ENCODE assay signal across 22 cellular contexts in the genomic region with DNA sequence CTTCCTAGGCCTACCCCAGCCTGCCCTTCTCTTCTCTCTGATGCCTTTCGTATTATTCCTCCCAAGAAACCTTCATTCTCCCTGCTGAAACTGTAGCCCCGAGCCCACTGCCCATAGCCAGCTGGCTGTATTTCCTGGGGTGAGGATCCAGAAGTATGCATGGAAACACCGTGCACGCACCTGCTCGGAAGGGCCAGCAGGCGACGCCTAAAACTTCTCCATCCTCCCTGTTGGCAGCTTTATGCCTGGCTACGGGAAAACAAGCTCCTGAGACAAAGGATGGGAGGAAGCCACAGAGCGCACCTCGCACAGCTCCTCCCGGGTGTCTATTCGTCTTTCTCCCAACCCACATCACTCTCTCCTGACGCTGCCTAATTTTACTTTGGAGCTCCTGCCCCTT.
DNase-seq lines count a peak whose midpoint lies in the region; ATAC-seq, FAIRE-seq and TF ChIP-seq lines count a peak whose summit lies in the region.
"Had no signal": no experiment of that assay in that cellular context is flagged by ENCODE, and none has a peak within 500 bp of the region (broad histone marks: within the 10 kb centered on the region; RNA-seq: fewer than 3 reads in every experiment).

No MANE protein-coding gene starts in this region.

- no peaks in the 10 kb centered on the region for H3K36me3 ChIP-seq in right atrium auricular region
- H3K36me3 ChIP-seq in heart right ventricle, result no peaks in the 10 kb centered on the region
- H3K36me3 ChIP-seq in astrocyte (ENCODE audit: insufficient read depth, low read length), result no peaks in the 10 kb centered on the region
- no peaks in the 10 kb centered on the region for H3K36me3 ChIP-seq in A673 (ENCODE audit: insufficient read depth, low read length, poor library complexity, severe bottlenecking)
- H3K36me3 ChIP-seq: ovary, upper lobe of left lung had no signal

- H3K27me3 Mint-ChIP-seq in astrocyte (ENCODE audit: low read depth, unreplicated experiment), result peaks cover 20% of the 10 kb centered on the region
- H3K27me3 Mint-ChIP-seq in mesothelial cell of epicardium (ENCODE audit: low read depth), result peaks cover 4% of the 10 kb centered on the region

- H3K4me2 ChIP-seq in astrocyte (ENCODE audit: low read length), result no peak overlapping the region

- H3K4me3 Mint-ChIP-seq in astrocyte (ENCODE audit: unreplicated experiment) (peak overlapping the region; percentile 61), mesothelial cell of epicardium (peak overlapping the region; percentile 85)

- 86 to 90% methylated on average over 13 of the region's 13 CpGs for WGBS in heart right ventricle, 2 donors

- no peak for ATAC-seq in heart right ventricle

- H3K79me2 ChIP-seq in astrocyte (ENCODE audit: insufficient read depth, low read length), result no peaks in the 10 kb centered on the region

- H2AFZ ChIP-seq in astrocyte (ENCODE audit: low read depth, low read length), result no peak overlapping the region

- intact Hi-C loops in heart right ventricle (cut with DNase I), result loop anchor here in 1 of 10 donors (10.0 kb wide), 1 partner anchor 1279 kb away; no protein-coding TSS in a partner anchor
- intact Hi-C loops in A673 (cut with micrococcal nuclease; ENCODE audit: unreplicated experiment), result no loop called here

- H3K4me3 ChIP-seq in right atrium auricular region, result no peak overlapping the region
- H3K4me3 ChIP-seq in heart right ventricle, result no peak overlapping the region
- no peak overlapping the region for H3K4me3 ChIP-seq in astrocyte (ENCODE audit: insufficient read depth, low read depth, low read length)
- H3K4me3 ChIP-seq in A673 (ENCODE audit: low read depth, low read length, poor library complexity, severe bottlenecking), result no peak overlapping the region

- H3K27me3 ChIP-seq in right atrium auricular region, result no peaks in the 10 kb centered on the region
- H3K27me3 ChIP-seq in heart right ventricle, result peaks cover 0 to 23% (median 0%) of the 10 kb centered on the region in 7 donors
- H3K27me3 ChIP-seq in astrocyte (ENCODE audit: insufficient read depth, low read length), result peaks cover 4% of the 10 kb centered on the region
- H3K27me3 ChIP-seq in A673 (replicated peaks; ENCODE audit: insufficient read depth, low read depth, low read length, poor library complexity), result no peaks in the 10 kb centered on the region
- H3K27me3 ChIP-seq: ovary, upper lobe of left lung had no signal

- DNase-seq in right atrium auricular region (ENCODE audit: low spot score), result peak; percentile 40
- no peak for DNase-seq in heart right ventricle
- DNase-seq in astrocyte (ENCODE audit: low read depth), result no peak
- DNase-seq in mesothelial cell of epicardium (ENCODE audit: low spot score in 2 of 2, unreplicated experiment in 2 of 2), result no peak
- DNase-seq in NCI-H748 (lab: John Stamatoyannopoulos, UW; ENCODE audit: unreplicated experiment), result no peak
- DNase-seq in EL, result no peak
- no peak for DNase-seq in A673 (ENCODE audit: low spot score)
- DNase-seq in stimulated activated CD4-positive, alpha-beta T cell treated with anti-CD3 and anti-CD28 coated beads, Interleukin-4, amount 100 ng/mL, for 24 hours, result no peak
- DNase-seq: cerebellar nuclear complex, midbrain, NCI-H2081, SW 1271 had no signal

- H3K9ac ChIP-seq in astrocyte (ENCODE audit: low read length), result no peak overlapping the region
- H3K9ac ChIP-seq: KMS-11 had no signal

- no peaks in the 10 kb centered on the region for H3K36me3 Mint-ChIP-seq in astrocyte (ENCODE audit: low read depth, unreplicated experiment)
- H3K36me3 Mint-ChIP-seq in mesothelial cell of epicardium, result peaks cover 5% of the 10 kb centered on the region

- POLR2A ChIA-PET in A673 (lab: Charles Lee; ENCODE audit: low non-redundant PET), result no interaction called here

- no peak overlapping the region for H3K27ac Mint-ChIP-seq in astrocyte (ENCODE audit: unreplicated experiment)
- peak overlapping the region; percentile 95 for H3K27ac Mint-ChIP-seq in mesothelial cell of epicardium
- H3K27ac Mint-ChIP-seq: activated CD8-positive, alpha-beta T cell treated with anti-CD3 and anti-CD28 coated beads for 36 hours; activated T-cell treated with anti-CD3 and anti-CD28 coated beads, Interleukin-2, amount 50 U/mL, for 72 hours; stimulated activated naive CD8-positive, alpha-beta T cell treated with anti-CD3 and anti-CD28 coated beads, Interleukin-15, Interleukin-2, amounts not matched to agents 100 ng/mL and 50 ng/mL, for 24 hours had no signal

- TF ChIP-seq CTCF in right atrium auricular region (IDR thresholded peaks at IDR 0.05) (no peak), heart right ventricle (IDR thresholded peaks at IDR 0.05) (no peak), astrocyte (IDR thresholded peaks at IDR 0.05; ENCODE audit: insufficient read depth, low read depth, low read length) (no peak), mesothelial cell of epicardium (IDR thresholded peaks at IDR 0.05; ENCODE audit: unreplicated experiment) (no peak), A673 (conservative IDR thresholded peaks at IDR 0.05; ENCODE audit: low read depth, low read length) (no peak)

- H3K4me1 ChIP-seq in right atrium auricular region (peaks cover 0 to 5% of the 10 kb centered on the region in 2 donors), heart right ventricle (peaks cover 0 to 23% (median 7%) of the 10 kb centered on the region in 9 donors), astrocyte (ENCODE audit: insufficient read depth, low read length) (peaks cover 7% of the 10 kb centered on the region), A673 (ENCODE audit: insufficient read depth, low read length, poor library complexity, severe bottlenecking) (no peaks in the 10 kb centered on the region)

- peaks cover 3% of the 10 kb centered on the region for H3K9me3 Mint-ChIP-seq in astrocyte (ENCODE audit: unreplicated experiment)
- no peaks in the 10 kb centered on the region for H3K9me3 Mint-ChIP-seq in mesothelial cell of epicardium
- H3K9me3 Mint-ChIP-seq: activated CD8-positive, alpha-beta T cell treated with anti-CD3 and anti-CD28 coated beads for 36 hours; activated T-cell treated with anti-CD3 and anti-CD28 coated beads, Interleukin-2, amount 50 U/mL, for 72 hours; stimulated activated naive CD8-positive, alpha-beta T cell treated with anti-CD3 and anti-CD28 coated beads, Interleukin-15, Interleukin-2, amounts not matched to agents 100 ng/mL and 50 ng/mL, for 24 hours had no signal

- H3K27ac ChIP-seq in right atrium auricular region, result no peak overlapping the region
- peak overlapping the region in 1 of 10 donors; percentile 88 for H3K27ac ChIP-seq in heart right ventricle
- H3K27ac ChIP-seq in astrocyte (ENCODE audit: low read depth, low read length), result no peak overlapping the region
- H3K27ac ChIP-seq in A673 (ENCODE audit: low read depth, low read length, poor library complexity, severe bottlenecking), result no peak overlapping the region
- H3K27ac ChIP-seq: KMS-11, VCaP had no signal

- FAIRE-seq in astrocyte (lab: Jason Lieb, UNC), result no peak
- FAIRE-seq: G401.6, GM12878, kidney had no signal

- CTCF ChIA-PET in A673 (lab: Charles Lee), result no interaction called here

- peaks cover 8% of the 10 kb centered on the region for H3K4me1 Mint-ChIP-seq in astrocyte (ENCODE audit: low read depth, unreplicated experiment)
- peaks cover 28% of the 10 kb centered on the region for H3K4me1 Mint-ChIP-seq in mesothelial cell of epicardium

- H4K20me1 ChIP-seq in astrocyte (ENCODE audit: insufficient read depth, low read length), result no peaks in the 10 kb centered on the region

- H3K9me3 ChIP-seq in right atrium auricular region (no peaks in the 10 kb centered on the region), heart right ventricle (no peaks in the 10 kb centered on the region), astrocyte (ENCODE audit: insufficient read depth, low read depth, low read length) (no peaks in the 10 kb centered on the region), A673 (ENCODE audit: low read depth, low read length, poor library complexity, severe bottlenecking) (no peaks in the 10 kb centered on the region)
- H3K9me3 ChIP-seq: ovary, upper lobe of left lung had no signal

- BruUV-seq in A673 (replicated peaks; lab: Mats Ljungman, UMichigan), result no TSS peak
